In the genomic region with DNA sequence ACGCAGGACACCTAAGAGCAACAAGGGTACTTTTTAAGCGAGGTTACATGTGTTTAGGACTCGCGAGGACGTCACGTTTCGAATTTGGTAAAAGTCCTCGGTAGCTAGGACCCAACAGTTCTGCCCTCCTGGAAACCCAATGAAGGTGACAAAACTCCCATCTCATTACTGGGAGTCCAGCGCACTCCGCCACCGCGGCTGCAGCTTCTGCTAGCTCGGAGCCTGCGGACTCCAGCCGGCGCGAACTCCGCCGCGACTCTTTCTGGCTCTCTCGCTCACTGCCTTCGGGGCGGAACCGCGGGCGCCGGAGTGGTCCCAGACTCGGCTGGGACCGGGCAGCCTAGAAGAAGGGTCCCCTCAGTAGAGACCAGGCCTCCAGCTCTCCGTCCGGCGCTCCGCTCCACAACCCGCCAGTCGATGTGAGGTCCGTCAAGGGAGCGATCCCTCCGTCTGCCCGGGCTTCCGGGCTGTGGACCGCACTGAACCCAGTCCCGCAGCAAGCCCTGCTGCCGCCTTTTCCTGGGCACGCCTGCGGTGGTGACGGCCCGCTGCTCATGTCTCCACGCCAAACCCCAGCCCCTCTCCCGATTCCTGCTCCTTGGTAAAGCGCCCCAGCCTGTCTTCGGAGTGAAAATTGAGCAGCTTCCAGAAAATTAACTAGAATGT, we compare ENCODE assay signal across 9 cellular contexts. TPM values are rescaled to one million over a fixed set of nuclear protein-coding genes. Genes with fewer than 3 reads are reported as not detected.
DNase-seq lines count a peak whose midpoint lies in the region; ATAC-seq and TF ChIP-seq lines count a peak whose summit lies in the region.
"Had no signal": no experiment of that assay in that cellular context is flagged by ENCODE, and none has a peak within 500 bp of the region (broad histone marks: within the 10 kb centered on the region; RNA-seq: fewer than 3 reads in every experiment).

No MANE protein-coding gene starts in this region.

- peak overlapping the region; percentile 27 for H3K4me3 ChIP-seq in cardiac muscle cell

- no peak for TF ChIP-seq CTCF in cardiac muscle cell (IDR thresholded peaks at IDR 0.05; ENCODE audit: low read depth, low read length)

- intact Hi-C loops in posterior vena cava (cut with DNase I) = loop anchor here (2.0 to 10.0 kb wide), 2 partner anchors 503 to 609 kb away; no protein-coding TSS in a partner anchor

- no peaks in the 10 kb centered on the region for H3K9me3 Mint-ChIP-seq in activated CD4-positive, alpha-beta memory T cell treated with anti-CD3 and anti-CD28 coated beads, Interleukin-2, amount 10 ng/mL, durations not matched to agents 7 days and 5 days

- DNase-seq in Daoy (ENCODE audit: low read depth) (peak; percentile 35), cardiac muscle cell (ENCODE audit: low read depth in 1 of 2, low spot score in 1 of 2) (peak in 1 of 2 donors; percentile 56), posterior vena cava (ENCODE audit: low spot score) (peak; percentile 88)
- DNase-seq in activated CD4-positive, alpha-beta memory T cell treated with anti-CD3 and anti-CD28 coated beads, Interleukin-2, amount 10 ng/mL, durations not matched to agents 7 days and 5 days = no peak
- no peak for DNase-seq in activated CD8-positive, alpha-beta memory T cell treated with anti-CD3 and anti-CD28 coated beads, Interleukin-2, amount 50 U/mL, for 48 hours
- DNase-seq in activated CD4-positive, CD25-positive, alpha-beta regulatory T cell (lab: John Stamatoyannopoulos, UW) = no peak

- peaks cover 1% of the 10 kb centered on the region for H3K36me3 Mint-ChIP-seq in activated CD4-positive, alpha-beta memory T cell treated with anti-CD3 and anti-CD28 coated beads, Interleukin-2, amount 10 ng/mL, durations not matched to agents 7 days and 5 days (ENCODE audit: low read depth)

- peaks cover 90% of the 10 kb centered on the region for H3K27me3 Mint-ChIP-seq in activated CD4-positive, alpha-beta memory T cell treated with anti-CD3 and anti-CD28 coated beads, Interleukin-2, amount 10 ng/mL, durations not matched to agents 7 days and 5 days

- H3K4me3 Mint-ChIP-seq in activated CD4-positive, alpha-beta memory T cell treated with anti-CD3 and anti-CD28 coated beads, Interleukin-2, amount 10 ng/mL, durations not matched to agents 7 days and 5 days = peak overlapping the region; percentile 76

- H3K4me1 Mint-ChIP-seq in activated CD4-positive, alpha-beta memory T cell treated with anti-CD3 and anti-CD28 coated beads, Interleukin-2, amount 10 ng/mL, durations not matched to agents 7 days and 5 days = peaks cover 35% of the 10 kb centered on the region

- no peak overlapping the region for H3K27ac Mint-ChIP-seq in activated CD4-positive, alpha-beta memory T cell treated with anti-CD3 and anti-CD28 coated beads, Interleukin-2, amount 10 ng/mL, durations not matched to agents 7 days and 5 days

- POLR2A ChIA-PET in activated CD4-positive, alpha-beta memory T cell treated with anti-CD3 and anti-CD28 coated beads, Interleukin-2, amount 10 ng/mL, durations not matched to agents 7 days and 5 days (lab: Charles Lee) = interaction anchor here (1.4 to 2.2 kb wide), 3 partner anchors 11 to 801 kb away, joined by 5 to 8 read pairs (median 7); partner anchors contain the start of gene RDH14

- no peak for ATAC-seq in GM18498 (IDR thresholded peaks at IDR 0.05; ENCODE audit: unreplicated experiment)
- ATAC-seq in HG03108 (IDR thresholded peaks at IDR 0.05; ENCODE audit: unreplicated experiment) = no peak

- CTCF ChIA-PET in activated CD4-positive, alpha-beta memory T cell treated with anti-CD3 and anti-CD28 coated beads, Interleukin-2, amount 10 ng/mL, durations not matched to agents 7 days and 5 days (lab: Charles Lee) = interaction anchor here (1.7 to 3.5 kb wide), 2 partner anchors 11 to 14 kb away, joined by 6 to 24 read pairs; no protein-coding TSS in a partner anchor

- no peaks in the 10 kb centered on the region for H3K9me3 ChIP-seq in cardiac muscle cell (ENCODE audit: low read depth)

- H3K4me1 ChIP-seq in cardiac muscle cell (ENCODE audit: low read depth) = peaks cover 7% of the 10 kb centered on the region

- H3K36me3 ChIP-seq in cardiac muscle cell = no peaks in the 10 kb centered on the region

- H3K27ac ChIP-seq in cardiac muscle cell = no peak overlapping the region

- H3K27me3 ChIP-seq in cardiac muscle cell = peaks cover 95% of the 10 kb centered on the region

RNA-seq across cellular contexts. Expression of gene OSR1, which starts 3.0 kb away (rescaled TPM):
- 0.06 TPM in 1 of 2 replicates, not detected in the other for total RNA-seq in Daoy (2014; rRNA removed; shearing (Covaris generic))
- total RNA-seq in activated CD4-positive, alpha-beta memory T cell treated with anti-CD3 and anti-CD28 coated beads, Interleukin-2, amount 10 ng/mL, durations not matched to agents 7 days and 5 days = not detected
- total RNA-seq in cardiac muscle cell = 20.8 and 22.3 TPM in 2 replicates
- 17.2 and 23.2 TPM in 2 replicates for polyA plus RNA-seq in cardiac muscle cell
- total RNA-seq in posterior vena cava = 10 to 100 TPM; 74.0 to 78.3 TPM
- total RNA-seq: T-helper 2 cell treated with Interferon-gamma antibody and Interleukin-4, amounts not matched to agents 100 ng/mL and 5 ng/mL, for 36 hours had no signal

Comparison
In these comparisons a context has a peak if more than half of its experiments do, and no peak if none do; other contexts are left out.
1. DNase-seq: peak in Daoy (single experiment) and posterior vena cava (single experiment); none in activated CD4-positive, alpha-beta memory T cell treated with anti-CD3 and anti-CD28 coated beads, Interleukin-2, amount 10 ng/mL, durations not matched to agents 7 days and 5 days (single experiment), activated CD8-positive, alpha-beta memory T cell treated with anti-CD3 and anti-CD28 coated beads, Interleukin-2, amount 50 U/mL, for 48 hours (single experiment) and activated CD4-positive, CD25-positive, alpha-beta regulatory T cell (0 of 4).
2. RNA of gene OSR1, which starts 3.0 kb away (total RNA-seq): 74.0 to 78.3 TPM in posterior vena cava and 20.8 to 22.3 TPM in cardiac muscle cell; 0.06 TPM in Daoy and not detected in activated CD4-positive, alpha-beta memory T cell treated with anti-CD3 and anti-CD28 coated beads, Interleukin-2, amount 10 ng/mL, durations not matched to agents 7 days and 5 days; every median in the first group is over 10 times any median in the second.